In the genomic region with DNA sequence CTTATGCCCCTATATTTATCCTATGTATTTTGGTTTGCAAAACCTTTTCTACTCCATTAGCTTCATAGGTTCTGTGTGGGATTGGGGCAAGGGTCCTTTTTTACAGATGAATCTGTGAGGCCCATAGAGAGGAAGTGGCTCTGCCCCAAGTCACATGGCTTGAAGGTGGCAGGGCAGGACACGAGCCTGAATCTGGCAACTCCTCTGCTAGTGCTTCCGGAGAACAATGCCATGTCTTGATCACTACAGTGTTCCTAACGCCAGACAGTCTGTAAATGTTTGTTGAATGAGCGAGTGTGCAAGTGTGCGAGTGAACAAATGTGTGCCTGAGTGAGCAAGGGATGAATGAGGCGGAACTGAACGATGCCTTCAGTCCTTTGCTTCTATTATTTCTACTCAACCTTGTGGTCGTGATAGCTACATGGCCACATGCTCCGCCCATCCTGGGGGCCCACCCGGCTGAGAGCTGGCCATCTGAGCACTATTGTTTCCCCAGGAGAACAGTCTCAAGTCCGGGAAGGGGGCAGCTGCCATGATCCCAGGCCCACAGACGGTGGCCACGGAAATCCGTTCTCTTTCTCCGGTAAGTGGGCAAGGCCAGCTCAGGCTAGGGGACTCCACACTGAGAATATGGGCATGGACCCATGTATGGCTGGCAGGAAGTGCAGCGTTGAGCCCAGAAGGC, we compare ENCODE assay signal across 1 cellular context.
TF ChIP-seq lines count a peak whose summit lies in the region.

No MANE protein-coding gene starts in this region.

TF ChIP-seq in WTC11, 78 proteins besides CTCF, POLR2A, EP300 and RAD21 (continued from another document):
- TF ChIP-seq ATF1 (CRISPR knock-in tag; IDR thresholded peaks at IDR 0.05) (no peak), NFE2L1 (CRISPR knock-in tag; IDR thresholded peaks at IDR 0.05) (no peak), ZNF263 (CRISPR knock-in tag; IDR thresholded peaks at IDR 0.05; ENCODE audit: low read depth) (no peak), ZNF396 (CRISPR knock-in tag; IDR thresholded peaks at IDR 0.05; ENCODE audit: borderline replicate concordance) (no peak), JAZF1 (CRISPR knock-in tag; IDR thresholded peaks at IDR 0.05) (no peak), SP1 (CRISPR knock-in tag; conservative IDR thresholded peaks at IDR 0.05) (no peak), NFYB (CRISPR knock-in tag; conservative IDR thresholded peaks at IDR 0.05; ENCODE audit: low read depth) (no peak), ZNF423 (CRISPR knock-in tag; IDR thresholded peaks at IDR 0.05) (no peak)
- TF ChIP-seq, protein P1, sequence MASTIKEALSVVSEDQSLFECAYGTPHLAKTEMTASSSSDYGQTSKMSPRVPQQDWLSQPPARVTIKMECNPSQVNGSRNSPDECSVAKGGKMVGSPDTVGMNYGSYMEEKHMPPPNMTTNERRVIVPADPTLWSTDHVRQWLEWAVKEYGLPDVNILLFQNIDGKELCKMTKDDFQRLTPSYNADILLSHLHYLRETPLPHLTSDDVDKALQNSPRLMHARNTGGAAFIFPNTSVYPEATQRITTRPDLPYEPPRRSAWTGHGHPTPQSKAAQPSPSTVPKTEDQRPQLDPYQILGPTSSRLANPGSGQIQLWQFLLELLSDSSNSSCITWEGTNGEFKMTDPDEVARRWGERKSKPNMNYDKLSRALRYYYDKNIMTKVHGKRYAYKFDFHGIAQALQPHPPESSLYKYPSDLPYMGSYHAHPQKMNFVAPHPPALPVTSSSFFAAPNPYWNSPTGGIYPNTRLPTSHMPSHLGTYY (CRISPR knock-in tag; IDR thresholded peaks at IDR 0.05): no peak
- TF ChIP-seq, protein P2, sequence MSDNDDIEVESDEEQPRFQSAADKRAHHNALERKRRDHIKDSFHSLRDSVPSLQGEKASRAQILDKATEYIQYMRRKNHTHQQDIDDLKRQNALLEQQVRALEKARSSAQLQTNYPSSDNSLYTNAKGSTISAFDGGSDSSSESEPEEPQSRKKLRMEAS (CRISPR knock-in tag; IDR thresholded peaks at IDR 0.05): no peak
- TF ChIP-seq, protein P3, sequence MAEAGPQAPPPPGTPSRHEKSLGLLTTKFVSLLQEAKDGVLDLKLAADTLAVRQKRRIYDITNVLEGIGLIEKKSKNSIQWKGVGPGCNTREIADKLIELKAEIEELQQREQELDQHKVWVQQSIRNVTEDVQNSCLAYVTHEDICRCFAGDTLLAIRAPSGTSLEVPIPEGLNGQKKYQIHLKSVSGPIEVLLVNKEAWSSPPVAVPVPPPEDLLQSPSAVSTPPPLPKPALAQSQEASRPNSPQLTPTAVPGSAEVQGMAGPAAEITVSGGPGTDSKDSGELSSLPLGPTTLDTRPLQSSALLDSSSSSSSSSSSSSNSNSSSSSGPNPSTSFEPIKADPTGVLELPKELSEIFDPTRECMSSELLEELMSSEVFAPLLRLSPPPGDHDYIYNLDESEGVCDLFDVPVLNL (CRISPR knock-in tag; IDR thresholded peaks at IDR 0.05; ENCODE audit: borderline replicate concordance, low read depth): no peak
- TF ChIP-seq, protein P4, sequence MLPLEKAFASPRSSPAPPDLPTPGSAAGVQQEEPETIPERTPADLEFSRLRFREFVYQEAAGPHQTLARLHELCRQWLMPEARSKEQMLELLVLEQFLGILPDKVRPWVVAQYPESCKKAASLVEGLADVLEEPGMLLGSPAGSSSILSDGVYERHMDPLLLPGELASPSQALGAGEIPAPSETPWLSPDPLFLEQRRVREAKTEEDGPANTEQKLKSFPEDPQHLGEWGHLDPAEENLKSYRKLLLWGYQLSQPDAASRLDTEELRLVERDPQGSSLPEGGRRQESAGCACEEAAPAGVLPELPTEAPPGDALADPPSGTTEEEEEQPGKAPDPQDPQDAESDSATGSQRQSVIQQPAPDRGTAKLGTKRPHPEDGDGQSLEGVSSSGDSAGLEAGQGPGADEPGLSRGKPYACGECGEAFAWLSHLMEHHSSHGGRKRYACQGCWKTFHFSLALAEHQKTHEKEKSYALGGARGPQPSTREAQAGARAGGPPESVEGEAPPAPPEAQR (CRISPR knock-in tag; IDR thresholded peaks at IDR 0.05): no peak
